11 cellular contexts compared by ENCODE assay signal in genomic region chr5:68033961-68034581, GRCh38.
DNase-seq lines count a peak whose midpoint lies in the region; ATAC-seq and TF ChIP-seq lines count a peak whose summit lies in the region.
"Had no signal": no experiment of that assay in that cellular context is flagged by ENCODE, and none has a peak within 500 bp of the region (broad histone marks: within the 10 kb centered on the region; RNA-seq: fewer than 3 reads in every experiment).

No MANE protein-coding gene starts in this region.

- TF ChIP-seq CTCF in fibroblast of villous mesenchyme (IDR thresholded peaks at IDR 0.05; ENCODE audit: insufficient read depth, low read depth, low read length) = no peak

- DNase-seq in AG08396 (ENCODE audit: low spot score) = peak; percentile 35
- peak; percentile 36 for DNase-seq in fibroblast of villous mesenchyme (ENCODE audit: low read depth)
- peak; percentile 32 for DNase-seq in myocyte (ENCODE audit: low read depth)
- DNase-seq in NCI-H2196 treated with DMSO at 0.1 percent for 48 hours (lab: John Stamatoyannopoulos, UW; ENCODE audit: unreplicated experiment) = no peak
- DNase-seq in NCI-H1417 (lab: John Stamatoyannopoulos, UW) = no peak
- DNase-seq: NCI-H1436, retina had no signal

- H3K4me3 ChIP-seq in fibroblast of villous mesenchyme (ENCODE audit: low read depth, low read length) = no peak overlapping the region

- ATAC-seq in SK-N-SH treated with all-trans-retinoic acid at 6 μM for 48 hours (peak; percentile 88), HG03159 (IDR thresholded peaks at IDR 0.05; ENCODE audit: unreplicated experiment) (no peak), GM21528 (IDR thresholded peaks at IDR 0.05; ENCODE audit: low FRiP score, unreplicated experiment) (no peak)
- ATAC-seq: activated T-helper 17 cell treated with anti-CD3 and anti-CD28 coated beads, Interleukin-2, amount 50 U/mL, for 72 hours had no signal

TF ChIP-seq in SK-N-SH treated with all-trans-retinoic acid at 6 μM for 48 hours, 23 proteins besides CTCF, POLR2A, EP300 and RAD21:
- TF ChIP-seq ISL1 (CRISPR knock-in tag; IDR thresholded peaks at IDR 0.05) (peak; percentile 11; the same call in 1 of the 2 replicates), TCF4 (CRISPR knock-in tag; IDR thresholded peaks at IDR 0.05; ENCODE audit: borderline replicate concordance) (no peak)
TF ChIP-seq in SK-N-SH treated with all-trans-retinoic acid at 6 μM for 48 hours: peak in this region for 1.

Comparison
In these comparisons a context has a peak if more than half of its experiments do, and no peak if none do; other contexts are left out.
1. DNase-seq: peak in AG08396 (single experiment), fibroblast of villous mesenchyme (single experiment) and myocyte (single experiment); none in NCI-H2196 treated with DMSO at 0.1 percent for 48 hours (single experiment) and NCI-H1417 (0 of 3).